Comparison of ENCODE assay signal across 1 cellular context in the genomic region with DNA sequence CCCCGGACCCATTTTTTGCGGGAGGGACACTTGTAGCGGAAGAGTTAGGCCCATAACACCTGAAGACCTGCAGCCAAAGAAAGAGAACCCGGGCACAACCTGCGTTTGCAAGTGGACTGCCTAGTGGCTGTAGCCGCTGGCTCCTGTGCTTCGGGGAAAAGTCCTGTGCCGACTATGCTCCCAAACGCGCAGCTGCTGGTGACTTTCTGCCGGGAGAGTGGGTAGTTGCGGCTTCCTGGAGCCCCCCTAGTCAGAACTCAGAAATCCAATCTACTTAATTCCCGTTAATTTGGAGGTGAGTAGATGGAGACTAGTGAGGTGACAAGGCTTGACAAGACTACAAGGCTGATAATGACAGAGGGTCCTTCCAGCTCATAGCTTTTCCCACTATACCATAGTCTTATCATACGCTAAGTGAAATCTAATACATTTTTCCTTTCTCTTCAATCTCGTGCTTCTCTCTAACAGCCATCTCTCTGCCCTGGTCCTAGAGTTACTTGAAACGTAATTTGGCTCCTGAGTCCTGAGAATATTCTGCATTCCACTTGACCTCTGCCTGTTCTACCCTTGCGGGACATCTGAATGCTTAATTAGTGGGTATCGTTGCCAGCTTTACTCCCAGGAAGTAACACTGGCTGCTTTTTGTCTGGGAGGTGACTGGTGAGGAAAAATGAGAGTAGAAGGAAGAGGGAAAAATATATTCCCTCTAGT.
TF ChIP-seq lines count a peak whose summit lies in the region.

No MANE protein-coding gene starts in this region.

TF ChIP-seq in HepG2, 621 proteins besides CTCF, POLR2A, EP300 and RAD21 (continued from another document):
- 0 out of 2 replicates have a peak, but pooled peaks have one; percentile 7 for TF ChIP-seq TGIF2 (CRISPR knock-in tag; IDR thresholded peaks at IDR 0.05)
- 0 out of 2 replicates have a peak, but pooled peaks have one; percentile 8 for TF ChIP-seq ZNF230 (CRISPR knock-in tag; IDR thresholded peaks at IDR 0.05)
- TF ChIP-seq ZNF296 (CRISPR knock-in tag; conservative IDR thresholded peaks at IDR 0.05) = no peak
- TF ChIP-seq, protein P1, sequence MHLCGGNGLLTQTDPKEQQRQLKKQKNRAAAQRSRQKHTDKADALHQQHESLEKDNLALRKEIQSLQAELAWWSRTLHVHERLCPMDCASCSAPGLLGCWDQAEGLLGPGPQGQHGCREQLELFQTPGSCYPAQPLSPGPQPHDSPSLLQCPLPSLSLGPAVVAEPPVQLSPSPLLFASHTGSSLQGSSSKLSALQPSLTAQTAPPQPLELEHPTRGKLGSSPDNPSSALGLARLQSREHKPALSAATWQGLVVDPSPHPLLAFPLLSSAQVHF (CRISPR knock-in tag; IDR thresholded peaks at IDR 0.05) = peak; percentile 50; the same call in 1 of the 2 replicates
- 0 out of 2 replicates have a peak, but pooled peaks have one; percentile 19 for TF ChIP-seq ZNF567 (CRISPR knock-in tag; IDR thresholded peaks at IDR 0.05; ENCODE audit: borderline replicate concordance)
